31 cellular contexts compared by ENCODE assay signal in genomic region chr13:52109096-52109495, GRCh38. TPM values are rescaled to one million over a fixed set of nuclear protein-coding genes. Genes with fewer than 3 reads are reported as not detected.
"Had no signal": no experiment of that assay in that cellular context is flagged by ENCODE, and none has a peak within 500 bp of the region (broad histone marks: within the 10 kb centered on the region; RNA-seq: fewer than 3 reads in every experiment).

No MANE protein-coding gene starts in this region.

- FAIRE-seq: endothelial cell of umbilical vein, frontal cortex, islet of Langerhans had no signal

- H3K4me1 Mint-ChIP-seq: activated T-helper 17 cell treated with anti-CD3 and anti-CD28 coated beads, Interleukin-2, amount 50 U/mL, for 72 hours; naive thymus-derived CD4-positive, alpha-beta T cell had no signal

- H3K4me3 Mint-ChIP-seq: activated naive CD8-positive, alpha-beta T cell; activated T-cell treated with anti-CD3 and anti-CD28 coated beads, Interleukin-2, amount 50 U/mL, for 24 hours; activated T-helper 17 cell treated with anti-CD3 and anti-CD28 coated beads, Interleukin-2, amount 50 U/mL, for 72 hours; naive thymus-derived CD4-positive, alpha-beta T cell; stimulated activated naive CD8-positive, alpha-beta T cell treated with anti-CD3 and anti-CD28 coated beads, Interleukin-15, Interleukin-2, amounts not matched to agents 100 ng/mL and 50 ng/mL, for 24 hours had no signal

- H3K27ac ChIP-seq: adrenal gland, ascending aorta, brain microvascular endothelial cell, esophagus muscularis mucosa, lower lobe of right lung, right atrium auricular region, thyroid gland, VCaP had no signal

- H3K4me1 ChIP-seq: adrenal gland, ascending aorta, esophagus muscularis mucosa, lower lobe of right lung, right atrium auricular region, thyroid gland had no signal

- H3K9me3 ChIP-seq: adrenal gland, ascending aorta, esophagus muscularis mucosa, lower lobe of right lung, right atrium auricular region, thyroid gland had no signal

- ATAC-seq: activated T-helper 17 cell treated with anti-CD3 and anti-CD28 coated beads, Interleukin-2, amount 50 U/mL, for 72 hours; left lobe of liver; lower lobe of right lung; naive thymus-derived CD4-positive, alpha-beta T cell had no signal

- H3K9me3 Mint-ChIP-seq: activated T-cell treated with anti-CD3 and anti-CD28 coated beads, Interleukin-2, amount 50 U/mL, for 24 hours; activated T-helper 17 cell treated with anti-CD3 and anti-CD28 coated beads, Interleukin-2, amount 50 U/mL, for 72 hours; naive thymus-derived CD4-positive, alpha-beta T cell; stimulated activated naive CD8-positive, alpha-beta T cell treated with anti-CD3 and anti-CD28 coated beads, Interleukin-15, Interleukin-2, amounts not matched to agents 100 ng/mL and 50 ng/mL, for 24 hours had no signal

- H3K27me3 Mint-ChIP-seq: progenitor cell of endocrine pancreas had no signal

- H3K36me3 ChIP-seq: adrenal gland, ascending aorta, brain microvascular endothelial cell, esophagus muscularis mucosa, lower lobe of right lung, right atrium auricular region, thyroid gland had no signal

- H3K4me3 ChIP-seq: adrenal gland, ascending aorta, esophagus muscularis mucosa, lower lobe of right lung, right atrium auricular region, thyroid gland had no signal

- H3K27me3 ChIP-seq: adrenal gland, ascending aorta, brain microvascular endothelial cell, esophagus muscularis mucosa, right atrium auricular region, thyroid gland had no signal

- H3K36me3 Mint-ChIP-seq: naive thymus-derived CD4-positive, alpha-beta T cell had no signal

- DNase-seq: activated CD4-positive, alpha-beta T cell treated with anti-CD3 and anti-CD28 coated beads, Interleukin-2, amount 50 U/mL, for 4 hours; activated CD4-positive, CD25-positive, alpha-beta regulatory T cell treated with anti-CD3 and anti-CD28 coated beads, Interleukin-2, amount 50 U/mL, for 72 hours; activated CD8-positive, alpha-beta memory T cell treated with anti-CD3 and anti-CD28 coated beads for 24 hours; activated CD8-positive, alpha-beta memory T cell treated with anti-CD3 and anti-CD28 coated beads, Interleukin-2, amount 50 U/mL, for 4 hours; activated naive CD4-positive, alpha-beta T cell; activated T-cell treated with anti-CD3 and anti-CD28 coated beads, Interleukin-2, amount 50 U/mL, for 24 hours; adrenal gland; brain microvascular endothelial cell; central memory CD4-positive, alpha-beta T cell; dermis blood vessel endothelial cell; effector CD8-positive, alpha-beta T cell; glutamatergic neuron; hippocampal formation; lower lobe of right lung; naive thymus-derived CD4-positive, alpha-beta T cell; stimulated activated CD4-positive, alpha-beta T cell treated with anti-CD3 and anti-CD28 coated beads, Interleukin-1b, Interleukin-23, amount 100 ng/mL, for 48 hours; substantia nigra; thyroid gland had no signal

- H3K27ac Mint-ChIP-seq: activated naive CD8-positive, alpha-beta T cell; activated T-cell treated with anti-CD3 and anti-CD28 coated beads, Interleukin-2, amount 50 U/mL, for 24 hours; activated T-helper 17 cell treated with anti-CD3 and anti-CD28 coated beads, Interleukin-2, amount 50 U/mL, for 72 hours; naive thymus-derived CD4-positive, alpha-beta T cell; progenitor cell of endocrine pancreas; stimulated activated naive CD8-positive, alpha-beta T cell treated with anti-CD3 and anti-CD28 coated beads, Interleukin-15, Interleukin-2, amounts not matched to agents 100 ng/mL and 50 ng/mL, for 24 hours had no signal

RNA-seq across cellular contexts. Expression of gene NEK5, which starts 19.8 kb away (rescaled TPM):
- total RNA-seq: activated T-helper 17 cell treated with anti-CD3 and anti-CD28 coated beads, Interleukin-2, amount 50 U/mL, for 72 hours; ascending aorta; mesenteric fat pad; naive thymus-derived CD4-positive, alpha-beta T cell had no signal
